ENCODE assay signal across 42 cellular contexts in genomic region chr19:48359123-48359522, GRCh38. TPM values are rescaled to one million over a fixed set of nuclear protein-coding genes. Genes with fewer than 3 reads are reported as not detected.
"Had no signal": no experiment of that assay in that cellular context is flagged by ENCODE, and none has a peak within 500 bp of the region (broad histone marks: within the 10 kb centered on the region; RNA-seq: fewer than 3 reads in every experiment).

No MANE protein-coding gene starts in this region.

- H3K4me1 ChIP-seq: ascending aorta, breast epithelium had no signal

- H3K9me3 ChIP-seq: adrenal gland, ascending aorta, body of pancreas, breast epithelium had no signal

- H3K27ac ChIP-seq: adrenal gland, ascending aorta, body of pancreas, brain microvascular endothelial cell, breast epithelium, cardiac muscle cell had no signal

- DNase-seq: activated effector memory CD4-positive, alpha-beta T cell treated with anti-CD3 and anti-CD28 coated beads, Interleukin-2, amount 50 U/mL, for 16 hours; activated effector memory CD4-positive, alpha-beta T cell treated with Interleukin-2 at 50 U/mL for 16 hours; activated gamma-delta T cell; activated gamma-delta T cell treated with Interleukin-2 at 50 U/mL for 16 hours; activated naive CD4-positive, alpha-beta T cell; activated naive CD4-positive, alpha-beta T cell treated with anti-CD3 and anti-CD28 coated beads for 36 hours; activated naive CD4-positive, alpha-beta T cell treated with anti-CD3 and anti-CD28 coated beads, Interleukin-2, amount 10 ng/mL, durations not matched to agents 7 days and 5 days; activated naive CD4-positive, alpha-beta T cell treated with anti-CD3 and anti-CD28 coated beads, Interleukin-2, amount 50 U/mL, for 16 hours; activated naive CD4-positive, alpha-beta T cell treated with Interleukin-2 at 50 U/mL for 16 hours; activated naive CD8-positive, alpha-beta T cell treated with anti-CD3 and anti-CD28 coated beads for 36 hours; activated naive CD8-positive, alpha-beta T cell treated with anti-CD3 and anti-CD28 coated beads, Interleukin-2, amount 10 ng/mL, durations not matched to agents 7 days and 5 days; activated naive CD8-positive, alpha-beta T cell treated with anti-CD3 and anti-CD28 coated beads, Interleukin-2, amount 50 U/mL, for 24 hours; activated T-cell treated with anti-CD3 and anti-CD28 coated beads, Interleukin-2, amount 50 U/mL, for 1 hour; activated T-cell treated with anti-CD3 and anti-CD28 coated beads, Interleukin-2, amount 50 U/mL, for 24 hours; activated T-cell treated with anti-CD3 and anti-CD28 coated beads, Interleukin-2, amount 50 U/mL, for 4 hours; activated T-cell treated with anti-CD3 and anti-CD28 coated beads, Interleukin-2, amount 50 U/mL, for 48 hours; activated T-cell treated with anti-CD3 and anti-CD28 coated beads, Interleukin-2, amount 50 U/mL, for 72 hours; adrenal gland; amniotic stem cell; amygdala; anterior cingulate cortex; aorta; body of pancreas; brain microvascular endothelial cell; caudate nucleus; central memory CD4-positive, alpha-beta T cell; cerebellar nuclear complex had no signal

- H3K4me1 Mint-ChIP-seq: activated T-helper 17 cell treated with anti-CD3 and anti-CD28 coated beads, Interleukin-2, amount 50 U/mL, for 72 hours had no signal

- H3K27me3 Mint-ChIP-seq: activated naive CD4-positive, alpha-beta T cell treated with anti-CD3 and anti-CD28 coated beads, Interleukin-2, amount 10 ng/mL, durations not matched to agents 7 days and 5 days; activated naive CD4-positive, alpha-beta T cell treated with anti-CD3 and anti-CD28 coated beads, Interleukin-2, amount 50 U/mL, for 24 hours; activated naive CD8-positive, alpha-beta T cell; activated naive CD8-positive, alpha-beta T cell treated with anti-CD3 and anti-CD28 coated beads, Interleukin-2, amount 10 ng/mL, durations not matched to agents 7 days and 5 days; activated T-cell treated with anti-CD3 and anti-CD28 coated beads, Interleukin-2, amount 50 U/mL, for 24 hours; activated T-helper 17 cell treated with anti-CD3 and anti-CD28 coated beads, Interleukin-2, amount 50 U/mL, for 72 hours; brain; central memory CD8-positive, alpha-beta T cell had no signal

- H3K36me3 ChIP-seq: adrenal gland, ascending aorta, brain microvascular endothelial cell, breast epithelium, cardiac muscle cell had no signal

- ATAC-seq: activated naive CD4-positive, alpha-beta T cell treated with anti-CD3 and anti-CD28 coated beads, Interleukin-2, amount 50 U/mL, for 72 hours; activated naive CD8-positive, alpha-beta T cell treated with anti-CD3 and anti-CD28 coated beads, Interleukin-2, amount 50 U/mL, for 24 hours; activated T-cell treated with anti-CD3 and anti-CD28 coated beads, Interleukin-2, amount 50 U/mL, for 4 hours; activated T-cell treated with anti-CD3 and anti-CD28 coated beads, Interleukin-2, amount 50 U/mL, for 72 hours; activated T-helper 17 cell treated with anti-CD3 and anti-CD28 coated beads, Interleukin-2, amount 50 U/mL, for 72 hours; body of pancreas had no signal

- H3K4me3 ChIP-seq: adrenal gland, ascending aorta, body of pancreas, breast epithelium, cardiac muscle cell had no signal

- H3K27ac Mint-ChIP-seq: activated naive CD4-positive, alpha-beta T cell treated with anti-CD3 and anti-CD28 coated beads for 36 hours; activated naive CD4-positive, alpha-beta T cell treated with anti-CD3 and anti-CD28 coated beads, Interleukin-2, amount 10 ng/mL, durations not matched to agents 7 days and 5 days; activated naive CD4-positive, alpha-beta T cell treated with anti-CD3 and anti-CD28 coated beads, Interleukin-2, amount 50 U/mL, for 24 hours; activated naive CD4-positive, alpha-beta T cell treated with anti-CD3 and anti-CD28 coated beads, Interleukin-2, amount 50 U/mL, for 72 hours; activated naive CD8-positive, alpha-beta T cell; activated naive CD8-positive, alpha-beta T cell treated with anti-CD3 and anti-CD28 coated beads for 36 hours; activated naive CD8-positive, alpha-beta T cell treated with anti-CD3 and anti-CD28 coated beads, Interleukin-2, amount 10 ng/mL, durations not matched to agents 7 days and 5 days; activated naive CD8-positive, alpha-beta T cell treated with anti-CD3 and anti-CD28 coated beads, Interleukin-2, amount 50 U/mL, for 24 hours; activated T-cell treated with anti-CD3 and anti-CD28 coated beads, Interleukin-2, amount 50 U/mL, for 24 hours; activated T-cell treated with anti-CD3 and anti-CD28 coated beads, Interleukin-2, amount 50 U/mL, for 72 hours; activated T-helper 1 cell treated with anti-CD3 and anti-CD28 coated beads, Interleukin-12 subunit alpha, Interleukin-12 subunit beta, Interleukin-2, Interleukin-4 antibody, amounts not matched to agents 30 ng/mL and 10 ng/mL and 1 ng/mL, durations not matched to agents 14 hours and 24 hours and 36 hours; activated T-helper 17 cell treated with anti-CD3 and anti-CD28 coated beads, Interleukin-2, amount 50 U/mL, for 72 hours; activated T-helper 2 cell treated with anti-CD3 and anti-CD28 coated beads, Interferon-gamma antibody, Interleukin-2, Interleukin-4, amounts not matched to agents 10 μg/mL and 5 μg/mL and 100 μg/mL, durations not matched to agents 14 hours and 24 hours and 36 hours had no signal

- H3K4me3 Mint-ChIP-seq: activated naive CD4-positive, alpha-beta T cell treated with anti-CD3 and anti-CD28 coated beads for 36 hours; activated naive CD4-positive, alpha-beta T cell treated with anti-CD3 and anti-CD28 coated beads, Interleukin-2, amount 10 ng/mL, durations not matched to agents 7 days and 5 days; activated naive CD4-positive, alpha-beta T cell treated with anti-CD3 and anti-CD28 coated beads, Interleukin-2, amount 50 U/mL, for 24 hours; activated naive CD8-positive, alpha-beta T cell; activated naive CD8-positive, alpha-beta T cell treated with anti-CD3 and anti-CD28 coated beads for 36 hours; activated naive CD8-positive, alpha-beta T cell treated with anti-CD3 and anti-CD28 coated beads, Interleukin-2, amount 10 ng/mL, durations not matched to agents 7 days and 5 days; activated naive CD8-positive, alpha-beta T cell treated with anti-CD3 and anti-CD28 coated beads, Interleukin-2, amount 50 U/mL, for 24 hours; activated T-cell treated with anti-CD3 and anti-CD28 coated beads, Interleukin-2, amount 50 U/mL, for 24 hours; activated T-cell treated with anti-CD3 and anti-CD28 coated beads, Interleukin-2, amount 50 U/mL, for 4 hours; activated T-cell treated with anti-CD3 and anti-CD28 coated beads, Interleukin-2, amount 50 U/mL, for 72 hours; activated T-helper 1 cell treated with anti-CD3 and anti-CD28 coated beads, Interleukin-12 subunit alpha, Interleukin-12 subunit beta, Interleukin-2, Interleukin-4 antibody, amounts not matched to agents 30 ng/mL and 10 ng/mL and 1 ng/mL, durations not matched to agents 14 hours and 24 hours and 36 hours; activated T-helper 17 cell treated with anti-CD3 and anti-CD28 coated beads, Interleukin-2, amount 50 U/mL, for 72 hours; brain; central memory CD8-positive, alpha-beta T cell had no signal

- H3K27me3 ChIP-seq: adrenal gland, ascending aorta, body of pancreas, brain microvascular endothelial cell, breast epithelium, cardiac muscle cell had no signal

- H3K9me3 Mint-ChIP-seq: activated naive CD4-positive, alpha-beta T cell treated with anti-CD3 and anti-CD28 coated beads for 36 hours; activated naive CD4-positive, alpha-beta T cell treated with anti-CD3 and anti-CD28 coated beads, Interleukin-2, amount 10 ng/mL, durations not matched to agents 7 days and 5 days; activated naive CD4-positive, alpha-beta T cell treated with anti-CD3 and anti-CD28 coated beads, Interleukin-2, amount 50 U/mL, for 24 hours; activated naive CD4-positive, alpha-beta T cell treated with anti-CD3 and anti-CD28 coated beads, Interleukin-2, amount 50 U/mL, for 72 hours; activated naive CD8-positive, alpha-beta T cell treated with anti-CD3 and anti-CD28 coated beads for 36 hours; activated naive CD8-positive, alpha-beta T cell treated with anti-CD3 and anti-CD28 coated beads, Interleukin-2, amount 10 ng/mL, durations not matched to agents 7 days and 5 days; activated naive CD8-positive, alpha-beta T cell treated with anti-CD3 and anti-CD28 coated beads, Interleukin-2, amount 50 U/mL, for 24 hours; activated T-cell treated with anti-CD3 and anti-CD28 coated beads, Interleukin-2, amount 50 U/mL, for 24 hours; activated T-cell treated with anti-CD3 and anti-CD28 coated beads, Interleukin-2, amount 50 U/mL, for 4 hours; activated T-cell treated with anti-CD3 and anti-CD28 coated beads, Interleukin-2, amount 50 U/mL, for 72 hours; activated T-helper 1 cell treated with anti-CD3 and anti-CD28 coated beads, Interleukin-12 subunit alpha, Interleukin-12 subunit beta, Interleukin-2, Interleukin-4 antibody, amounts not matched to agents 30 ng/mL and 10 ng/mL and 1 ng/mL, durations not matched to agents 14 hours and 24 hours and 36 hours; activated T-helper 17 cell treated with anti-CD3 and anti-CD28 coated beads, Interleukin-2, amount 50 U/mL, for 72 hours; activated T-helper 2 cell treated with anti-CD3 and anti-CD28 coated beads, Interferon-gamma antibody, Interleukin-2, Interleukin-4, amounts not matched to agents 10 μg/mL and 5 μg/mL and 100 μg/mL, durations not matched to agents 14 hours and 24 hours and 36 hours; central memory CD8-positive, alpha-beta T cell had no signal

RNA-seq across cellular contexts. Expression of gene SYNGR4, which starts 5.0 kb away (rescaled TPM):
- total RNA-seq: activated T-cell treated with anti-CD3 and anti-CD28 coated beads, Interleukin-2, amount 50 U/mL, for 4 hours; activated T-helper 1 cell treated with anti-CD3 and anti-CD28 coated beads, Interleukin-12 subunit alpha, Interleukin-12 subunit beta, Interleukin-2, Interleukin-4 antibody, amounts not matched to agents 30 ng/mL and 10 ng/mL and 1 ng/mL, durations not matched to agents 14 hours and 24 hours and 36 hours; activated T-helper 17 cell treated with anti-CD3 and anti-CD28 coated beads, Interleukin-2, amount 50 U/mL, for 72 hours; activated T-helper 2 cell treated with anti-CD3 and anti-CD28 coated beads, Interferon-gamma antibody, Interleukin-2, Interleukin-4, amounts not matched to agents 10 μg/mL and 5 μg/mL and 100 μg/mL, durations not matched to agents 14 hours and 24 hours and 36 hours; adrenal gland; aorta; ascending aorta; astrocyte; breast epithelium; bronchial epithelial cell; cardiac septum; chondrocyte had no signal
